In the genomic region with DNA sequence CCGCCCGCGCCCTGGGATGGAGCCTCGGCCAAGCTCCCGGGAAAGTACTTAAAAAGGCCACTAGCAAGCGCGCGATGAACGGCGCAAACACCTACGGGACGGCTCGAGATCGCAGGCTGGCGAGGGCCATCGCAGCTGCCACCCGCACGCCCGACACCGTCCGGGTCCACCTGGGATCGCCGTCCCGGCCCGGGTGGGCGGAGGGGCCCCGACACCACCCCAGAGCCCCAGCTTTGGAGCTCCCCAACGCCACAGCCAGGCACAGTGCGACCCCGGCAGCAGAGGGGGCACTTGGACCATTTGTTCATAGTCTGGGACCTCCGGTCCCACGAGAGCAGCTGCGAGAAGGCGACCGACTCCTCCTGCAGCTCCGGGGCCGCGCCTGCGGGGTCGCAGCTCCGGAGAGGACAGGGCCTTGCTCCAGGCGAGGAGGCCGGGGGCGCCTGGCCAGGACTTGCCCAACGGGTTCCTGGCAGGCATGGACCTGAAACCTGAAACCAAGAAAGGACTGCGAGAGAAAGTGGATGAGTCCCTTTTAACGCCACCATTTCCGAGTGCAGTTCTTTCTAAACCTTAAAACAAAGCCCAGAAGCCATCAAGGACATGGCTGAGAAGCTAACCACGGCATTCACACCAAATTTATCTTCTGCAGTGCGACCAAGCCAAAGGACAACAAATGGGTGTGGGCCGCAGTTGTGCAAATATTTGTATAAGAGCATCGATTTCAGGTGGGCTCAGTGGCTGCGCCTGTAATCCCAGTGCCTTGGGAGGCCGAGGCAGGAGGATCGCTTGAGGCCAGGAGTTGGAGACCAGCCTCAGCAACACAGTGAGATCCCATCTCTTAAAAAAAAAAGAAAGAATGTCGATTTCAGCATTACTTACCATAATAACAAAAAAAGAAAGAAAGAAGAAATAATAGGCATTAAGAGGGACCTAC, we compare ENCODE assay signal across 1 cellular context.
TF ChIP-seq lines count a peak whose summit lies in the region.

No MANE protein-coding gene starts in this region.

TF ChIP-seq in GM23338, 12 proteins besides CTCF, POLR2A, EP300 and RAD21:
- TF ChIP-seq ZNF331 (CRISPR knock-in tag; IDR thresholded peaks at IDR 0.05; ENCODE audit: low read depth): no peak
- TF ChIP-seq REST (IDR thresholded peaks at IDR 0.05; ENCODE audit: unreplicated experiment): no peak
- no peak for TF ChIP-seq EZH2 (IDR thresholded peaks at IDR 0.05; ENCODE audit: low read depth, unreplicated experiment)
- TF ChIP-seq ZNF114 (CRISPR knock-in tag; IDR thresholded peaks at IDR 0.05): no peak
- no peak for TF ChIP-seq JUNB (IDR thresholded peaks at IDR 0.05; ENCODE audit: unreplicated experiment)
- no peak for TF ChIP-seq NANOG (IDR thresholded peaks at IDR 0.05; ENCODE audit: borderline replicate concordance)
- TF ChIP-seq, protein P1, sequence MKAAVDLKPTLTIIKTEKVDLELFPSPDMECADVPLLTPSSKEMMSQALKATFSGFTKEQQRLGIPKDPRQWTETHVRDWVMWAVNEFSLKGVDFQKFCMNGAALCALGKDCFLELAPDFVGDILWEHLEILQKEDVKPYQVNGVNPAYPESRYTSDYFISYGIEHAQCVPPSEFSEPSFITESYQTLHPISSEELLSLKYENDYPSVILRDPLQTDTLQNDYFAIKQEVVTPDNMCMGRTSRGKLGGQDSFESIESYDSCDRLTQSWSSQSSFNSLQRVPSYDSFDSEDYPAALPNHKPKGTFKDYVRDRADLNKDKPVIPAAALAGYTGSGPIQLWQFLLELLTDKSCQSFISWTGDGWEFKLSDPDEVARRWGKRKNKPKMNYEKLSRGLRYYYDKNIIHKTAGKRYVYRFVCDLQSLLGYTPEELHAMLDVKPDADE (IDR thresholded peaks at IDR 0.05): no peak
- TF ChIP-seq, protein P2, sequence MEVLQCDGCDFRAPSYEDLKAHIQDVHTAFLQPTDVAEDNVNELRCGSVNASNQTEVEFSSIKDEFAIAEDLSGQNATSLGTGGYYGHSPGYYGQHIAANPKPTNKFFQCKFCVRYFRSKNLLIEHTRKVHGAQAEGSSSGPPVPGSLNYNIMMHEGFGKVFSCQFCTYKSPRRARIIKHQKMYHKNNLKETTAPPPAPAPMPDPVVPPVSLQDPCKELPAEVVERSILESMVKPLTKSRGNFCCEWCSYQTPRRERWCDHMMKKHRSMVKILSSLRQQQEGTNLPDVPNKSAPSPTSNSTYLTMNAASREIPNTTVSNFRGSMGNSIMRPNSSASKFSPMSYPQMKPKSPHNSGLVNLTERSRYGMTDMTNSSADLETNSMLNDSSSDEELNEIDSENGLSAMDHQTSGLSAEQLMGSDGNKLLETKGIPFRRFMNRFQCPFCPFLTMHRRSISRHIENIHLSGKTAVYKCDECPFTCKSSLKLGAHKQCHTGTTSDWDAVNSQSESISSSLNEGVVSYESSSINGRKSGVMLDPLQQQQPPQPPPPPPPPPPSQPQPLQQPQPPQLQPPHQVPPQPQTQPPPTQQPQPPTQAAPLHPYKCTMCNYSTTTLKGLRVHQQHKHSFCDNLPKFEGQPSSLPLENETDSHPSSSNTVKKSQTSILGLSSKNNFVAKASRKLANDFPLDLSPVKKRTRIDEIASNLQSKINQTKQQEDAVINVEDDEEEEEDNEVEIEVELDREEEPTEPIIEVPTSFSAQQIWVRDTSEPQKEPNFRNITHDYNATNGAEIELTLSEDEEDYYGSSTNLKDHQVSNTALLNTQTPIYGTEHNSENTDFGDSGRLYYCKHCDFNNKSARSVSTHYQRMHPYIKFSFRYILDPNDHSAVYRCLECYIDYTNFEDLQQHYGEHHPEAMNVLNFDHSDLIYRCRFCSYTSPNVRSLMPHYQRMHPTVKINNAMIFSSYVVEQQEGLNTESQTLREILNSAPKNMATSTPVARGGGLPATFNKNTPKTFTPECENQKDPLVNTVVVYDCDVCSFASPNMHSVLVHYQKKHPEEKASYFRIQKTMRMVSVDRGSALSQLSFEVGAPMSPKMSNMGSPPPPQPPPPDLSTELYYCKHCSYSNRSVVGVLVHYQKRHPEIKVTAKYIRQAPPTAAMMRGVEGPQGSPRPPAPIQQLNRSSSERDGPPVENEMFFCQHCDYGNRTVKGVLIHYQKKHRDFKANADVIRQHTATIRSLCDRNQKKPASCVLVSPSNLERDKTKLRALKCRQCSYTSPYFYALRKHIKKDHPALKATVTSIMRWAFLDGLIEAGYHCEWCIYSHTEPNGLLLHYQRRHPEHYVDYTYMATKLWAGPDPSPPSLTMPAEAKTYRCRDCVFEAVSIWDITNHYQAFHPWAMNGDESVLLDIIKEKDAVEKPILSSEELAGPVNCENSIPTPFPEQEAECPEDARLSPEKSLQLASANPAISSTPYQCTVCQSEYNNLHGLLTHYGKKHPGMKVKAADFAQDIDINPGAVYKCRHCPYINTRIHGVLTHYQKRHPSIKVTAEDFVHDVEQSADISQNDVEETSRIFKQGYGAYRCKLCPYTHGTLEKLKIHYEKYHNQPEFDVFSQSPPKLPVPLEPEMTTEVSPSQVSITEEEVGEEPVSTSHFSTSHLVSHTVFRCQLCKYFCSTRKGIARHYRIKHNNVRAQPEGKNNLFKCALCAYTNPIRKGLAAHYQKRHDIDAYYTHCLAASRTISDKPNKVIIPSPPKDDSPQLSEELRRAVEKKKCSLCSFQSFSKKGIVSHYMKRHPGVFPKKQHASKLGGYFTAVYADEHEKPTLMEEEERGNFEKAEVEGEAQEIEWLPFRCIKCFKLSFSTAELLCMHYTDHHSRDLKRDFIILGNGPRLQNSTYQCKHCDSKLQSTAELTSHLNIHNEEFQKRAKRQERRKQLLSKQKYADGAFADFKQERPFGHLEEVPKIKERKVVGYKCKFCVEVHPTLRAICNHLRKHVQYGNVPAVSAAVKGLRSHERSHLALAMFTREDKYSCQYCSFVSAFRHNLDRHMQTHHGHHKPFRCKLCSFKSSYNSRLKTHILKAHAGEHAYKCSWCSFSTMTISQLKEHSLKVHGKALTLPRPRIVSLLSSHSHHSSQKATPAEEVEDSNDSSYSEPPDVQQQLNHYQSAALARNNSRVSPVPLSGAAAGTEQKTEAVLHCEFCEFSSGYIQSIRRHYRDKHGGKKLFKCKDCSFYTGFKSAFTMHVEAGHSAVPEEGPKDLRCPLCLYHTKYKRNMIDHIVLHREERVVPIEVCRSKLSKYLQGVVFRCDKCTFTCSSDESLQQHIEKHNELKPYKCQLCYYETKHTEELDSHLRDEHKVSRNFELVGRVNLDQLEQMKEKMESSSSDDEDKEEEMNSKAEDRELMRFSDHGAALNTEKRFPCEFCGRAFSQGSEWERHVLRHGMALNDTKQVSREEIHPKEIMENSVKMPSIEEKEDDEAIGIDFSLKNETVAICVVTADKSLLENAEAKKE (CRISPR knock-in tag; IDR thresholded peaks at IDR 0.05): no peak
- no peak for TF ChIP-seq CREB1 (CRISPR knock-in tag; IDR thresholded peaks at IDR 0.05; ENCODE audit: low read depth)
- TF ChIP-seq POLR2AphosphoS5 (IDR thresholded peaks at IDR 0.05; ENCODE audit: low read depth): no peak
- TF ChIP-seq EZH2phosphoT487 (IDR thresholded peaks at IDR 0.05; ENCODE audit: unreplicated experiment): no peak
- TF ChIP-seq STAT1 (IDR thresholded peaks at IDR 0.05; ENCODE audit: unreplicated experiment): no peak
TF ChIP-seq in GM23338: peak in this region for 0.
